ENCODE assay signal across 39 cellular contexts in genomic region chr4:99161700-99162099, GRCh38. TPM values are rescaled to one million over a fixed set of nuclear protein-coding genes. Genes with fewer than 3 reads are reported as not detected.
"Had no signal": no experiment of that assay in that cellular context is flagged by ENCODE, and none has a peak within 500 bp of the region (broad histone marks: within the 10 kb centered on the region; RNA-seq: fewer than 3 reads in every experiment).

No MANE protein-coding gene starts in this region.

- H3K27me3 ChIP-seq: adrenal gland, ascending aorta, body of pancreas, brain microvascular endothelial cell, breast epithelium, cardiac muscle cell had no signal

- H3K27ac ChIP-seq: adrenal gland, ascending aorta, body of pancreas, brain microvascular endothelial cell, breast epithelium, cardiac muscle cell had no signal

- DNase-seq: activated effector memory CD4-positive, alpha-beta T cell treated with anti-CD3 and anti-CD28 coated beads, Interleukin-2, amount 50 U/mL, for 16 hours; activated effector memory CD4-positive, alpha-beta T cell treated with Interleukin-2 at 50 U/mL for 16 hours; activated gamma-delta T cell; activated gamma-delta T cell treated with Interleukin-2 at 50 U/mL for 16 hours; activated naive CD4-positive, alpha-beta T cell; activated naive CD4-positive, alpha-beta T cell treated with anti-CD3 and anti-CD28 coated beads for 36 hours; activated naive CD4-positive, alpha-beta T cell treated with anti-CD3 and anti-CD28 coated beads, Interleukin-2, amount 10 ng/mL, durations not matched to agents 7 days and 5 days; activated naive CD4-positive, alpha-beta T cell treated with anti-CD3 and anti-CD28 coated beads, Interleukin-2, amount 50 U/mL, for 16 hours; activated naive CD4-positive, alpha-beta T cell treated with Interleukin-2 at 50 U/mL for 16 hours; activated naive CD8-positive, alpha-beta T cell treated with anti-CD3 and anti-CD28 coated beads for 36 hours; activated naive CD8-positive, alpha-beta T cell treated with anti-CD3 and anti-CD28 coated beads, Interleukin-2, amount 10 ng/mL, durations not matched to agents 7 days and 5 days; activated naive CD8-positive, alpha-beta T cell treated with anti-CD3 and anti-CD28 coated beads, Interleukin-2, amount 50 U/mL, for 24 hours; activated T-cell treated with anti-CD3 and anti-CD28 coated beads, Interleukin-2, amount 50 U/mL, for 1 hour; activated T-cell treated with anti-CD3 and anti-CD28 coated beads, Interleukin-2, amount 50 U/mL, for 24 hours; activated T-cell treated with anti-CD3 and anti-CD28 coated beads, Interleukin-2, amount 50 U/mL, for 4 hours; activated T-cell treated with anti-CD3 and anti-CD28 coated beads, Interleukin-2, amount 50 U/mL, for 48 hours; activated T-cell treated with anti-CD3 and anti-CD28 coated beads, Interleukin-2, amount 50 U/mL, for 72 hours; adrenal gland; amniotic stem cell; amygdala; anterior cingulate cortex; aorta; body of pancreas; brain microvascular endothelial cell; caudate nucleus; central memory CD4-positive, alpha-beta T cell; cerebellar nuclear complex had no signal

- H3K4me1 ChIP-seq: adrenal gland, ascending aorta, breast epithelium had no signal

- H3K36me3 ChIP-seq: adrenal gland, ascending aorta, brain microvascular endothelial cell, breast epithelium, cardiac muscle cell had no signal

- H3K4me3 ChIP-seq: adrenal gland, ascending aorta, body of pancreas, breast epithelium, cardiac muscle cell had no signal

- H3K9me3 ChIP-seq: adrenal gland, ascending aorta, body of pancreas, breast epithelium had no signal

RNA-seq across cellular contexts. Expression of gene ADH4, which starts 17.6 kb away (rescaled TPM):
- total RNA-seq: activated naive CD4-positive, alpha-beta T cell treated with anti-CD3 and anti-CD28 coated beads for 36 hours; activated naive CD4-positive, alpha-beta T cell treated with anti-CD3 and anti-CD28 coated beads, Interleukin-2, amount 50 U/mL, for 72 hours; activated naive CD8-positive, alpha-beta T cell treated with anti-CD3 and anti-CD28 coated beads for 36 hours; activated naive CD8-positive, alpha-beta T cell treated with anti-CD3 and anti-CD28 coated beads, Interleukin-2, amount 10 ng/mL, durations not matched to agents 7 days and 5 days; activated T-cell treated with anti-CD3 and anti-CD28 coated beads, Interleukin-2, amount 50 U/mL, for 72 hours; activated T-helper 1 cell treated with anti-CD3 and anti-CD28 coated beads, Interleukin-12 subunit alpha, Interleukin-12 subunit beta, Interleukin-2, Interleukin-4 antibody, amounts not matched to agents 30 ng/mL and 10 ng/mL and 1 ng/mL, durations not matched to agents 14 hours and 24 hours and 36 hours; activated T-helper 17 cell treated with anti-CD3 and anti-CD28 coated beads, Interleukin-2, amount 50 U/mL, for 72 hours; activated T-helper 2 cell treated with anti-CD3 and anti-CD28 coated beads, Interferon-gamma antibody, Interleukin-2, Interleukin-4, amounts not matched to agents 10 μg/mL and 5 μg/mL and 100 μg/mL, durations not matched to agents 14 hours and 24 hours and 36 hours; astrocyte; body of pancreas; bronchial epithelial cell; cardiac muscle cell; cardiac septum; cerebellum; chondrocyte had no signal

RNA-seq across cellular contexts. Expression of gene ADH6, which starts 57.3 kb away (rescaled TPM):
- total RNA-seq: activated naive CD4-positive, alpha-beta T cell treated with anti-CD3 and anti-CD28 coated beads for 36 hours; activated naive CD4-positive, alpha-beta T cell treated with anti-CD3 and anti-CD28 coated beads, Interleukin-2, amount 50 U/mL, for 72 hours; activated naive CD8-positive, alpha-beta T cell treated with anti-CD3 and anti-CD28 coated beads for 36 hours; activated naive CD8-positive, alpha-beta T cell treated with anti-CD3 and anti-CD28 coated beads, Interleukin-2, amount 10 ng/mL, durations not matched to agents 7 days and 5 days; activated T-cell treated with anti-CD3 and anti-CD28 coated beads, Interleukin-2, amount 50 U/mL, for 72 hours; activated T-helper 1 cell treated with anti-CD3 and anti-CD28 coated beads, Interleukin-12 subunit alpha, Interleukin-12 subunit beta, Interleukin-2, Interleukin-4 antibody, amounts not matched to agents 30 ng/mL and 10 ng/mL and 1 ng/mL, durations not matched to agents 14 hours and 24 hours and 36 hours; activated T-helper 17 cell treated with anti-CD3 and anti-CD28 coated beads, Interleukin-2, amount 50 U/mL, for 72 hours; activated T-helper 2 cell treated with anti-CD3 and anti-CD28 coated beads, Interferon-gamma antibody, Interleukin-2, Interleukin-4, amounts not matched to agents 10 μg/mL and 5 μg/mL and 100 μg/mL, durations not matched to agents 14 hours and 24 hours and 36 hours; ascending aorta; astrocyte; body of pancreas; breast epithelium; bronchial epithelial cell; cardiac muscle cell; cardiac septum; cerebellum; chondrocyte had no signal
